ENCODE assay signal across 18 cellular contexts in genomic region chr5:53403291-53403690, GRCh38.
DNase-seq lines count a peak whose midpoint lies in the region; ATAC-seq, FAIRE-seq and TF ChIP-seq lines count a peak whose summit lies in the region.
"Had no signal": no experiment of that assay in that cellular context is flagged by ENCODE, and none has a peak within 500 bp of the region (broad histone marks: within the 10 kb centered on the region; RNA-seq: fewer than 3 reads in every experiment).

No MANE protein-coding gene starts in this region.

- H3K27ac ChIP-seq in astrocyte (ENCODE audit: low read depth, low read length) = peak overlapping the region; percentile 43
- peak overlapping the region; percentile 95 for H3K27ac ChIP-seq in smooth muscle cell (ENCODE audit: low read depth)

- H3K27me3 ChIP-seq in astrocyte (ENCODE audit: insufficient read depth, low read length) (no peaks in the 10 kb centered on the region), smooth muscle cell (ENCODE audit: low read depth) (no peaks in the 10 kb centered on the region)

- H3K36me3 ChIP-seq in astrocyte (ENCODE audit: insufficient read depth, low read length) = no peaks in the 10 kb centered on the region
- H3K36me3 ChIP-seq in smooth muscle cell (ENCODE audit: low read depth) = no peaks in the 10 kb centered on the region
- H3K36me3 ChIP-seq: HAP-1 had no signal

- no peaks in the 10 kb centered on the region for H3K9me3 ChIP-seq in astrocyte (ENCODE audit: insufficient read depth, low read depth, low read length)
- no peaks in the 10 kb centered on the region for H3K9me3 ChIP-seq in smooth muscle cell (replicated peaks; ENCODE audit: low read depth)
- H3K9me3 ChIP-seq: HAP-1 had no signal

- TF ChIP-seq CTCF in astrocyte (IDR thresholded peaks at IDR 0.05; ENCODE audit: insufficient read depth, low read depth, low read length) = no peak
- no peak for TF ChIP-seq CTCF in smooth muscle cell (IDR thresholded peaks at IDR 0.05; ENCODE audit: borderline replicate concordance, insufficient read depth, poor library complexity, severe bottlenecking)

- H3K27me3 Mint-ChIP-seq in astrocyte (ENCODE audit: low read depth, unreplicated experiment) = no peaks in the 10 kb centered on the region
- no peaks in the 10 kb centered on the region for H3K27me3 Mint-ChIP-seq in T-helper 2 cell treated with Interferon-gamma antibody and Interleukin-4, amounts not matched to agents 5 μg/mL and 100 μg/mL, for 36 hours (ENCODE audit: low read depth)
- peaks cover 2% of the 10 kb centered on the region for H3K27me3 Mint-ChIP-seq in activated T-cell treated with anti-CD3 and anti-CD28 coated beads, Interleukin-2, amount 50 U/mL, for 4 hours (ENCODE audit: low read depth)

- H3K4me3 ChIP-seq in astrocyte (ENCODE audit: insufficient read depth, low read depth, low read length) (no peak overlapping the region), smooth muscle cell (no peak overlapping the region)
- H3K4me3 ChIP-seq: HAP-1, K562 had no signal

- DNase-seq in HTR-8/SVneo (ENCODE audit: insufficient read length, low spot score) (no peak), astrocyte (ENCODE audit: low read depth) (peak; percentile 72), fibroblast of peridontal ligament (ENCODE audit: extremely low read depth) (peak; percentile 81), smooth muscle cell (lab: John Stamatoyannopoulos, UW; ENCODE audit: unreplicated experiment) (no peak), SHP77 treated with DMSO at 0.1 percent for 48 hours (lab: John Stamatoyannopoulos, UW) (no peak)
- DNase-seq in T-helper 2 cell treated with Interferon-gamma antibody and Interleukin-4, amounts not matched to agents 5 μg/mL and 100 μg/mL, for 36 hours (ENCODE audit: low spot score) = no peak
- no peak for DNase-seq in activated T-cell treated with anti-CD3 and anti-CD28 coated beads, Interleukin-2, amount 50 U/mL, for 4 hours
- DNase-seq: ACHN, AML-193, DMS 273 treated with DMSO at 0.1 percent for 48 hours, DND-41, GF-D8, NCI-H1105 treated with DMSO at 0.1 percent for 48 hours, NCI-H1694, NCI-H2081 treated with DMSO at 0.1 percent for 48 hours had no signal

- H4K20me1 ChIP-seq in astrocyte (ENCODE audit: insufficient read depth, low read length) = no peaks in the 10 kb centered on the region
- H4K20me1 ChIP-seq in smooth muscle cell (ENCODE audit: low read depth) = no peaks in the 10 kb centered on the region

- no peak overlapping the region for H3K27ac Mint-ChIP-seq in astrocyte (ENCODE audit: unreplicated experiment)
- H3K27ac Mint-ChIP-seq in T-helper 2 cell treated with Interferon-gamma antibody and Interleukin-4, amounts not matched to agents 5 μg/mL and 100 μg/mL, for 36 hours = no peak overlapping the region

- 88% methylated on average over 3 of the region's 3 CpGs for WGBS in smooth muscle cell (ENCODE audit: low lambda C conversion rate)

- H2AFZ ChIP-seq in astrocyte (ENCODE audit: low read depth, low read length) = no peak overlapping the region
- H2AFZ ChIP-seq in smooth muscle cell (ENCODE audit: low read depth) = no peak overlapping the region

- peaks cover 1% of the 10 kb centered on the region for H3K36me3 Mint-ChIP-seq in astrocyte (ENCODE audit: low read depth, unreplicated experiment)
- no peaks in the 10 kb centered on the region for H3K36me3 Mint-ChIP-seq in T-helper 2 cell treated with Interferon-gamma antibody and Interleukin-4, amounts not matched to agents 5 μg/mL and 100 μg/mL, for 36 hours (ENCODE audit: low read depth)
- H3K36me3 Mint-ChIP-seq in activated T-cell treated with anti-CD3 and anti-CD28 coated beads, Interleukin-2, amount 50 U/mL, for 4 hours (ENCODE audit: insufficient read depth) = no peaks in the 10 kb centered on the region

- H3K9me3 Mint-ChIP-seq in astrocyte (ENCODE audit: unreplicated experiment) = peaks cover 4% of the 10 kb centered on the region
- no peaks in the 10 kb centered on the region for H3K9me3 Mint-ChIP-seq in T-helper 2 cell treated with Interferon-gamma antibody and Interleukin-4, amounts not matched to agents 5 μg/mL and 100 μg/mL, for 36 hours
- peaks cover 3% of the 10 kb centered on the region for H3K9me3 Mint-ChIP-seq in activated T-cell treated with anti-CD3 and anti-CD28 coated beads, Interleukin-2, amount 50 U/mL, for 4 hours

- no peak for ATAC-seq in activated T-cell treated with anti-CD3 and anti-CD28 coated beads, Interleukin-2, amount 50 U/mL, for 4 hours
- ATAC-seq: K562, Panc1 had no signal

- H3K9ac ChIP-seq in astrocyte (ENCODE audit: low read length) (no peak overlapping the region), smooth muscle cell (ENCODE audit: low read depth) (no peak overlapping the region)

- H3K4me2 ChIP-seq in astrocyte (ENCODE audit: low read length) = no peak overlapping the region
- H3K4me2 ChIP-seq in smooth muscle cell = peak overlapping the region; percentile 50

- peaks cover 27% of the 10 kb centered on the region for H3K4me1 ChIP-seq in astrocyte (ENCODE audit: insufficient read depth, low read length)
- peaks cover 12% of the 10 kb centered on the region for H3K4me1 ChIP-seq in smooth muscle cell (ENCODE audit: low read depth)
- H3K4me1 ChIP-seq: HAP-1 had no signal

- peaks cover 8% of the 10 kb centered on the region for H3F3A ChIP-seq in smooth muscle cell (ENCODE audit: low read depth)

- H3K4me3 Mint-ChIP-seq in astrocyte (ENCODE audit: unreplicated experiment) = no peak overlapping the region
- H3K4me3 Mint-ChIP-seq in T-helper 2 cell treated with Interferon-gamma antibody and Interleukin-4, amounts not matched to agents 5 μg/mL and 100 μg/mL, for 36 hours = no peak overlapping the region
- H3K4me3 Mint-ChIP-seq in activated T-cell treated with anti-CD3 and anti-CD28 coated beads, Interleukin-2, amount 50 U/mL, for 4 hours = no peak overlapping the region

- H3K4me1 Mint-ChIP-seq in astrocyte (ENCODE audit: low read depth, unreplicated experiment) = peaks cover 34% of the 10 kb centered on the region
- H3K4me1 Mint-ChIP-seq in T-helper 2 cell treated with Interferon-gamma antibody and Interleukin-4, amounts not matched to agents 5 μg/mL and 100 μg/mL, for 36 hours (ENCODE audit: low read depth) = no peaks in the 10 kb centered on the region
- no peaks in the 10 kb centered on the region for H3K4me1 Mint-ChIP-seq in activated T-cell treated with anti-CD3 and anti-CD28 coated beads, Interleukin-2, amount 50 U/mL, for 4 hours (ENCODE audit: low read depth)

- no peaks in the 10 kb centered on the region for H3K79me2 ChIP-seq in astrocyte (ENCODE audit: insufficient read depth, low read length)
- no peaks in the 10 kb centered on the region for H3K79me2 ChIP-seq in smooth muscle cell (ENCODE audit: low read depth)

- FAIRE-seq in HTR-8/SVneo (lab: Jason Lieb, UNC) = peak; percentile 26
- FAIRE-seq in astrocyte (lab: Jason Lieb, UNC) = no peak
- FAIRE-seq: K562 had no signal

Comparison
In these comparisons a context has a peak if more than half of its experiments do, and no peak if none do; other contexts are left out.
1. DNase-seq: peak in astrocyte (single experiment) and fibroblast of peridontal ligament (single experiment); none in HTR-8/SVneo (single experiment), smooth muscle cell (single experiment), T-helper 2 cell treated with Interferon-gamma antibody and Interleukin-4, amounts not matched to agents 5 μg/mL and 100 μg/mL, for 36 hours (single experiment), SHP77 treated with DMSO at 0.1 percent for 48 hours (single experiment) and activated T-cell treated with anti-CD3 and anti-CD28 coated beads, Interleukin-2, amount 50 U/mL, for 4 hours (single experiment).